ENCODE assay signal across 16 cellular contexts in the genomic region with DNA sequence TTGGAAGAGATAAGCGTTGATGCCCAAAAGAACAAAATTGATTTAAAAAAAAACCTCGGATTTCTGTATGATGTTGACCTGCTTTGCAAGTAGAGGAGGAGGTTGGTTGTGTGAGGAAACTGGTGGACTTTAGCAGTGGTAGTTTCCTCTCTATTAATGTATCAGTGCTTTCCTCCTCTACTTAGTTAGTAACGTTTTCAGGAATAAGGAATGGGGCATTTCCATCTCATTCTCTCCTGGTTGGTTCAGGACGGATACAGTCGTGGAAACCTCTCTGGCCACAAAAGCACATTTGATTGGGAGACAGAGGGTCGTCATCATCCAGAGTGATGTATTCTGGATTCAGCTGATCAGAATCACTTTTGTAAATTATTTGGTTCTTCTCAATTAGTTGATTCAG. TPM values are rescaled to one million over a fixed set of nuclear protein-coding genes. Genes with fewer than 3 reads are reported as not detected.
DNase-seq lines count a peak whose midpoint lies in the region; ATAC-seq and TF ChIP-seq lines count a peak whose summit lies in the region.
"Had no signal": no experiment of that assay in that cellular context is flagged by ENCODE, and none has a peak within 500 bp of the region (broad histone marks: within the 10 kb centered on the region; RNA-seq: fewer than 3 reads in every experiment).

No MANE protein-coding gene starts in this region.

- TF ChIP-seq CTCF in CD4-positive, alpha-beta T cell (IDR thresholded peaks at IDR 0.05) = no peak
- no peak for TF ChIP-seq CTCF in chondrocyte (IDR thresholded peaks at IDR 0.05)
- no peak for TF ChIP-seq CTCF in natural killer cell (IDR thresholded peaks at IDR 0.05)
- no peak for TF ChIP-seq CTCF in colonic mucosa (IDR thresholded peaks at IDR 0.05)
- TF ChIP-seq CTCF in right lobe of liver (IDR thresholded peaks at IDR 0.05) = no peak

- no peaks in the 10 kb centered on the region for H3K9me3 ChIP-seq in CD4-positive, alpha-beta T cell (ENCODE audit: control insufficient read depth, low read length)
- no peaks in the 10 kb centered on the region for H3K9me3 ChIP-seq in HAP-1
- H3K9me3 ChIP-seq in colonic mucosa = no peaks in the 10 kb centered on the region
- H3K9me3 ChIP-seq in right lobe of liver = no peaks in the 10 kb centered on the region
- H3K9me3 ChIP-seq: mucosa of descending colon had no signal

- H3K27me3 Mint-ChIP-seq in CD4-positive, alpha-beta T cell = peaks cover 54% of the 10 kb centered on the region
- H3K27me3 Mint-ChIP-seq in chondrocyte (ENCODE audit: low read depth) = peaks cover 20% of the 10 kb centered on the region
- H3K27me3 Mint-ChIP-seq in natural killer cell (ENCODE audit: low read depth in 2 of 2) = peaks cover 19 to 46% of the 10 kb centered on the region in 2 donors

- in situ Hi-C loops in HAP-1 (cut with MboI; ENCODE audit: low sequenced_read_pairs) = loop anchor here (25.0 kb wide), 1 partner anchor 463 kb away; no protein-coding TSS in a partner anchor

- peak overlapping the region; percentile 57 for H3K4me3 ChIP-seq in HAP-1
- H3K4me3 ChIP-seq in colonic mucosa = no peak overlapping the region
- H3K4me3 ChIP-seq in right lobe of liver = no peak overlapping the region
- H3K4me3 ChIP-seq: mucosa of descending colon had no signal

- POLR2A ChIA-PET in CD4-positive, alpha-beta T cell (lab: Charles Lee) = no interaction called here

- no peaks in the 10 kb centered on the region for H3K4me1 Mint-ChIP-seq in CD4-positive, alpha-beta T cell (ENCODE audit: low read depth)
- peaks cover 5% of the 10 kb centered on the region for H3K4me1 Mint-ChIP-seq in chondrocyte (ENCODE audit: low read depth)
- H3K4me1 Mint-ChIP-seq in natural killer cell = no peaks in the 10 kb centered on the region
- H3K4me1 Mint-ChIP-seq: CD14-positive monocyte had no signal

- no peak for DNase-seq in CD4-positive, alpha-beta T cell
- DNase-seq in HAP-1 (ENCODE audit: low spot score in 2 of 2) (no peak), chondrocyte (ENCODE audit: low spot score) (no peak), natural killer cell (no peak), colonic mucosa (no peak), NCI-H2081 (lab: John Stamatoyannopoulos, UW) (no peak), NCI-H774 (lab: John Stamatoyannopoulos, UW) (no peak), right lobe of liver (no peak)
- DNase-seq: activated CD4-positive, alpha-beta T cell treated with anti-CD3 and anti-CD28 coated beads, Interleukin-2, amount 50 U/mL, for 4 hours; activated gamma-delta T cell; mucosa of descending colon; NCI-H1048; NCI-H226; OCI-M1; SW 1271 had no signal

- no peaks in the 10 kb centered on the region for H3K9me3 Mint-ChIP-seq in CD4-positive, alpha-beta T cell
- no peaks in the 10 kb centered on the region for H3K9me3 Mint-ChIP-seq in chondrocyte (ENCODE audit: low read depth)
- no peaks in the 10 kb centered on the region for H3K9me3 Mint-ChIP-seq in natural killer cell

- no peak overlapping the region for H3K9ac ChIP-seq in colonic mucosa (ENCODE audit: low read depth in 2 of 2, low read length in 2 of 2)

- H3K27ac ChIP-seq in CD4-positive, alpha-beta T cell (ENCODE audit: low read depth, low read length) = no peak overlapping the region
- H3K27ac ChIP-seq in colonic mucosa (no peak overlapping the region), right lobe of liver (no peak overlapping the region)

- H3K36me3 Mint-ChIP-seq in CD4-positive, alpha-beta T cell (ENCODE audit: low read depth) = no peaks in the 10 kb centered on the region
- H3K36me3 Mint-ChIP-seq in chondrocyte (ENCODE audit: low read depth) (peaks cover 2% of the 10 kb centered on the region), natural killer cell (no peaks in the 10 kb centered on the region)
- H3K36me3 Mint-ChIP-seq: CD14-positive monocyte had no signal

- 78% methylated on average over 5 of the region's 6 CpGs for WGBS in right lobe of liver (ENCODE audit: insufficient coverage, low coverage, low lambda C conversion rate, missing lambda C conversion rate)

- peaks cover 81% of the 10 kb centered on the region for H3K27me3 ChIP-seq in CD4-positive, alpha-beta T cell (ENCODE audit: control insufficient read depth, insufficient read depth, low read length)
- H3K27me3 ChIP-seq in HAP-1 (ENCODE audit: low read depth) (no peaks in the 10 kb centered on the region), colonic mucosa (peaks cover 28% of the 10 kb centered on the region), right lobe of liver (peaks cover 0 to 6% of the 10 kb centered on the region in 2 donors)

- intact Hi-C loops in CD4-positive, alpha-beta T cell (cut with DNase I, micrococcal nuclease) = no loop called here
- intact Hi-C loops in natural killer cell (cut with micrococcal nuclease) (no loop called here), colonic mucosa (cut with DNase I) (loop anchor here (10.0 kb wide), 2 partner anchors 116 to 276 kb away; no protein-coding TSS in a partner anchor), right lobe of liver (cut with DNase I) (no loop called here)

- no peak for TF ChIP-seq POLR2A in right lobe of liver (IDR thresholded peaks at IDR 0.05)

- peak overlapping the region; percentile 43 for H3K4me3 Mint-ChIP-seq in CD4-positive, alpha-beta T cell
- peak overlapping the region; percentile 33 for H3K4me3 Mint-ChIP-seq in chondrocyte (ENCODE audit: unreplicated experiment)
- peak overlapping the region; percentile 48 for H3K4me3 Mint-ChIP-seq in natural killer cell

- H3K36me3 ChIP-seq in HAP-1 (replicated peaks) = no peaks in the 10 kb centered on the region
- H3K36me3 ChIP-seq in colonic mucosa = no peaks in the 10 kb centered on the region
- H3K36me3 ChIP-seq in right lobe of liver = no peaks in the 10 kb centered on the region

- CTCF ChIA-PET in CD4-positive, alpha-beta T cell (lab: Charles Lee) = no interaction called here

- no peak for ATAC-seq in CD4-positive, alpha-beta T cell (ENCODE audit: poor library complexity)
- ATAC-seq in natural killer cell (no peak), right lobe of liver (no peak)
- ATAC-seq: mucosa of descending colon had no signal

- no peak overlapping the region for H3K27ac Mint-ChIP-seq in CD4-positive, alpha-beta T cell
- no peak overlapping the region for H3K27ac Mint-ChIP-seq in chondrocyte (ENCODE audit: unreplicated experiment)
- H3K27ac Mint-ChIP-seq in natural killer cell = no peak overlapping the region
- H3K27ac Mint-ChIP-seq: CD14-positive monocyte had no signal

- H3K4me1 ChIP-seq in HAP-1 (peaks cover 8% of the 10 kb centered on the region), colonic mucosa (peaks cover 16% of the 10 kb centered on the region), right lobe of liver (peaks cover 0 to 13% (median 3%) of the 10 kb centered on the region in 4 donors)

RNA-seq across cellular contexts. Expression of gene FHOD3, which starts 1.5 kb away (rescaled TPM):
- total RNA-seq in CD4-positive, alpha-beta T cell = not detected
- total RNA-seq in chondrocyte = 8.2 to 9.9 TPM (median 8.9 TPM) in 3 replicates
- not detected for total RNA-seq in natural killer cell
- 1 to 10 TPM; 2.5 to 4.1 TPM for total RNA-seq in colonic mucosa
- 1 to 10 TPM in 1 of 6 experiments, under 1 TPM in 5; 0.44 to 1.2 (median 0.62) TPM for total RNA-seq in right lobe of liver
